ENCODE assay signal across 19 cellular contexts in genomic region chr13:111901301-111901905, GRCh38.
DNase-seq lines count a peak whose midpoint lies in the region; TF ChIP-seq lines count a peak whose summit lies in the region.
"Had no signal": no experiment of that assay in that cellular context is flagged by ENCODE, and none has a peak within 500 bp of the region (broad histone marks: within the 10 kb centered on the region; RNA-seq: fewer than 3 reads in every experiment).

No MANE protein-coding gene starts in this region.

- no peaks in the 10 kb centered on the region for H3K27me3 ChIP-seq in H7 (ENCODE audit: control insufficient read depth, insufficient read depth, low read length)
- H3K27me3 ChIP-seq in osteoblast (ENCODE audit: insufficient read depth, low read length): no peaks in the 10 kb centered on the region
- H3K27me3 ChIP-seq: BLaER1 treated with 17β-estradiol and CSF1 and Interleukin-3, amounts not matched to agents 10 nM and 100 nM had no signal

- no peak overlapping the region for H3K4me2 ChIP-seq in osteoblast (ENCODE audit: insufficient read depth, low read length)
- H3K4me2 ChIP-seq: A549; BLaER1 treated with 17β-estradiol and CSF1 and Interleukin-3, amounts not matched to agents 10 nM and 100 nM had no signal

- H3K9me3 ChIP-seq in osteoblast (ENCODE audit: low read depth, low read length): no peaks in the 10 kb centered on the region
- H3K9me3 ChIP-seq: A549; BLaER1 treated with 17β-estradiol and CSF1 and Interleukin-3, amounts not matched to agents 10 nM and 100 nM had no signal

- H3K4me3 ChIP-seq in H7 (ENCODE audit: insufficient read depth, low read depth, low read length) (no peak overlapping the region), osteoblast (ENCODE audit: insufficient read depth, low read length) (no peak overlapping the region)
- H3K4me3 ChIP-seq: A549; BLaER1 treated with 17β-estradiol and CSF1 and Interleukin-3, amounts not matched to agents 10 nM and 100 nM; K562 had no signal

- H3K79me2 ChIP-seq in osteoblast (ENCODE audit: insufficient read depth, low read length): no peaks in the 10 kb centered on the region

- H3K4me1 ChIP-seq in osteoblast (ENCODE audit: insufficient read depth, low read length): no peaks in the 10 kb centered on the region
- H3K4me1 ChIP-seq: A549 had no signal

- H2AFZ ChIP-seq in osteoblast (ENCODE audit: low read length): no peak overlapping the region

- TF ChIP-seq CTCF in osteoblast (IDR thresholded peaks at IDR 0.05; ENCODE audit: extremely low read depth, low read depth, low read length): no peak

- H3K27ac ChIP-seq in osteoblast (ENCODE audit: low read depth, low read length): no peak overlapping the region
- H3K27ac ChIP-seq: A549; BLaER1 treated with 17β-estradiol and CSF1 and Interleukin-3, amounts not matched to agents 10 nM and 100 nM had no signal

- H3K36me3 ChIP-seq in H7 (replicated peaks; ENCODE audit: control insufficient read depth, insufficient read depth, low read length) (no peaks in the 10 kb centered on the region), osteoblast (ENCODE audit: insufficient read depth, low read length) (no peaks in the 10 kb centered on the region)
- H3K36me3 ChIP-seq: BLaER1 treated with 17β-estradiol and CSF1 and Interleukin-3, amounts not matched to agents 10 nM and 100 nM had no signal

- peak; percentile 36 for DNase-seq in H7
- peak; percentile 30 for DNase-seq in activated CD8-positive, alpha-beta memory T cell treated with anti-CD3 and anti-CD28 coated beads, Interleukin-2, amount 50 U/mL, for 48 hours
- DNase-seq in left kidney (ENCODE audit: low read depth, low spot score): peak; percentile 26
- peak; percentile 4 for DNase-seq in osteoblast (ENCODE audit: insufficient read length, low spot score, missing footprints)
- no peak for DNase-seq in AML-193 (lab: John Stamatoyannopoulos, UW)
- no peak for DNase-seq in NCI-H2081 (lab: John Stamatoyannopoulos, UW)
- no peak for DNase-seq in inferior parietal cortex (ENCODE audit: extremely low spot score)
- DNase-seq in cerebellum (ENCODE audit: low spot score): no peak
- DNase-seq: Calu3, DMS53, EL, NCI-H1105, NCI-H1694, NCI-H2107, NCI-H774, Right ventricle myocardium superior had no signal

- H4K20me1 ChIP-seq in osteoblast (ENCODE audit: insufficient read depth, low read length): no peaks in the 10 kb centered on the region
- H4K20me1 ChIP-seq: BLaER1 treated with 17β-estradiol and CSF1 and Interleukin-3, amounts not matched to agents 10 nM and 100 nM had no signal

Comparison
In these comparisons a context has a peak if more than half of its experiments do, and no peak if none do; other contexts are left out.
1. DNase-seq: peak in H7 (single experiment), activated CD8-positive, alpha-beta memory T cell treated with anti-CD3 and anti-CD28 coated beads, Interleukin-2, amount 50 U/mL, for 48 hours (single experiment), left kidney (single experiment) and osteoblast (single experiment); none in AML-193 (0 of 2), NCI-H2081 (0 of 2), inferior parietal cortex (single experiment) and cerebellum (single experiment).